ENCODE assay signal across 19 cellular contexts in genomic region chr11:74468058-74468457, GRCh38. TPM values are rescaled to one million over a fixed set of nuclear protein-coding genes. Genes with fewer than 3 reads are reported as not detected.
DNase-seq lines count a peak whose midpoint lies in the region; ATAC-seq, FAIRE-seq and TF ChIP-seq lines count a peak whose summit lies in the region.
"Had no signal": no experiment of that assay in that cellular context is flagged by ENCODE, and none has a peak within 500 bp of the region (broad histone marks: within the 10 kb centered on the region; RNA-seq: fewer than 3 reads in every experiment).

No MANE protein-coding gene starts in this region.

- H3K4me2 ChIP-seq in GM23338 = peak overlapping the region; percentile 84
- H3K4me2 ChIP-seq in astrocyte (ENCODE audit: low read length) = peak overlapping the region; percentile 88

- no peaks in the 10 kb centered on the region for H3F3A ChIP-seq in GM23338 (replicated peaks; ENCODE audit: low read depth)

- H3K4me1 ChIP-seq in GM23338 (ENCODE audit: insufficient read depth) (peaks cover 13% of the 10 kb centered on the region), astrocyte (ENCODE audit: insufficient read depth, low read length) (peaks cover 11% of the 10 kb centered on the region), lower lobe of right lung (peaks cover 40% of the 10 kb centered on the region), psoas muscle (peaks cover 14% of the 10 kb centered on the region), SJCRH30 (no peaks in the 10 kb centered on the region)

- H3K9me3 Mint-ChIP-seq in GM23338 = no peaks in the 10 kb centered on the region
- H3K9me3 Mint-ChIP-seq in astrocyte (ENCODE audit: unreplicated experiment) = peaks cover 3% of the 10 kb centered on the region
- H3K9me3 Mint-ChIP-seq: natural killer cell had no signal

- intact Hi-C loops in lower lobe of right lung (cut with DNase I) = no loop called here
- intact Hi-C loops in psoas muscle (cut with DNase I) = no loop called here

- H3K4me1 Mint-ChIP-seq in GM23338 (peaks cover 18% of the 10 kb centered on the region), astrocyte (ENCODE audit: low read depth, unreplicated experiment) (no peaks in the 10 kb centered on the region)
- H3K4me1 Mint-ChIP-seq: natural killer cell had no signal

- H3K9me3 ChIP-seq in astrocyte (ENCODE audit: insufficient read depth, low read depth, low read length) (no peaks in the 10 kb centered on the region), lower lobe of right lung (no peaks in the 10 kb centered on the region), psoas muscle (no peaks in the 10 kb centered on the region), SJCRH30 (replicated peaks) (no peaks in the 10 kb centered on the region; the same call in 1 of the 2 replicates)

- H3K27ac ChIP-seq in GM23338 (ENCODE audit: low read depth) (no peak overlapping the region), astrocyte (ENCODE audit: low read depth, low read length) (no peak overlapping the region), lower lobe of right lung (peak overlapping the region; percentile 82), psoas muscle (peak overlapping the region; percentile 50), SJCRH30 (no peak overlapping the region)
- H3K27ac ChIP-seq: epithelial cell of prostate, GM23248 had no signal

- 76 to 85% (median 80%) methylated on average over 4 of the region's 4 CpGs for WGBS in psoas muscle, 3 donors

- peaks cover 11% of the 10 kb centered on the region for H3K27me3 Mint-ChIP-seq in GM23338 (ENCODE audit: insufficient read depth, low read depth, poor library complexity)
- peaks cover 46% of the 10 kb centered on the region for H3K27me3 Mint-ChIP-seq in astrocyte (ENCODE audit: low read depth, unreplicated experiment)

- DNase-seq in GM23338 (ENCODE audit: low spot score) (peak; percentile 8), astrocyte (ENCODE audit: low read depth) (no peak), lower lobe of right lung (no peak), psoas muscle (no peak), DMS53 treated with DMSO at 0.1 percent for 48 hours (lab: John Stamatoyannopoulos, UW; ENCODE audit: unreplicated experiment) (no peak), SJCRH30 (no peak), A172 (ENCODE audit: low spot score) (no peak), LoVo (ENCODE audit: low spot score) (no peak)
- DNase-seq: AML-193; central memory CD4-positive, alpha-beta T cell; DMS153; natural killer cell; NCI-H1105 treated with DMSO at 0.1 percent for 48 hours; NCI-H2171; NCI-H82 had no signal

- ATAC-seq in GM23338 (peak; percentile 8), lower lobe of right lung (no peak), psoas muscle (peak in 1 of 4 donors; percentile 22)
- ATAC-seq: activated CD4-positive, CD25-positive, alpha-beta regulatory T cell treated with anti-CD3 and anti-CD28 coated beads, Interleukin-2, amount 50 U/mL, for 24 hours; natural killer cell had no signal

- peaks cover 11% of the 10 kb centered on the region; the same call in 1 of the 2 replicates for H3K27me3 ChIP-seq in GM23338 (ENCODE audit: insufficient read depth)
- H3K27me3 ChIP-seq in astrocyte (ENCODE audit: insufficient read depth, low read length) = no peaks in the 10 kb centered on the region
- no peaks in the 10 kb centered on the region for H3K27me3 ChIP-seq in lower lobe of right lung (ENCODE audit: low read depth)
- no peaks in the 10 kb centered on the region for H3K27me3 ChIP-seq in psoas muscle (ENCODE audit: insufficient read depth in 3 of 3, low read length in 2 of 3)
- no peaks in the 10 kb centered on the region for H3K27me3 ChIP-seq in SJCRH30

- H3K9ac ChIP-seq in astrocyte (ENCODE audit: low read length) = peak overlapping the region; percentile 71
- H3K9ac ChIP-seq: GM23248 had no signal

- H3K36me3 ChIP-seq in GM23338 (ENCODE audit: insufficient read depth) = no peaks in the 10 kb centered on the region
- H3K36me3 ChIP-seq in astrocyte (ENCODE audit: insufficient read depth, low read length) = no peaks in the 10 kb centered on the region
- no peaks in the 10 kb centered on the region for H3K36me3 ChIP-seq in lower lobe of right lung
- H3K36me3 ChIP-seq in psoas muscle (ENCODE audit: insufficient read depth in 1 of 2, low read depth in 1 of 2) = no peaks in the 10 kb centered on the region
- H3K36me3 ChIP-seq in SJCRH30 = no peaks in the 10 kb centered on the region

- no peaks in the 10 kb centered on the region for H3K36me3 Mint-ChIP-seq in GM23338 (ENCODE audit: low read depth)
- no peaks in the 10 kb centered on the region for H3K36me3 Mint-ChIP-seq in astrocyte (ENCODE audit: low read depth, unreplicated experiment)
- H3K36me3 Mint-ChIP-seq: natural killer cell had no signal

- peaks cover 25% of the 10 kb centered on the region for H3K9me2 ChIP-seq in GM23338 (ENCODE audit: insufficient read depth)

- H3K4me3 Mint-ChIP-seq in GM23338 (peak overlapping the region; percentile 68), astrocyte (ENCODE audit: unreplicated experiment) (no peak overlapping the region)
- H3K4me3 Mint-ChIP-seq: natural killer cell had no signal

- H3K79me2 ChIP-seq in GM23338 (replicated peaks; ENCODE audit: insufficient read depth) = no peaks in the 10 kb centered on the region
- no peaks in the 10 kb centered on the region for H3K79me2 ChIP-seq in astrocyte (ENCODE audit: insufficient read depth, low read length)

- H3K4me3 ChIP-seq in GM23338 (peak overlapping the region; percentile 72; the same call in 1 of the 2 replicates), astrocyte (ENCODE audit: insufficient read depth, low read depth, low read length) (no peak overlapping the region), lower lobe of right lung (peak overlapping the region; percentile 71), psoas muscle (no peak overlapping the region), SJCRH30 (no peak overlapping the region)

- H4K20me1 ChIP-seq in GM23338 (replicated peaks; ENCODE audit: insufficient read depth) = no peaks in the 10 kb centered on the region
- no peaks in the 10 kb centered on the region for H4K20me1 ChIP-seq in astrocyte (ENCODE audit: insufficient read depth, low read length)

- FAIRE-seq in astrocyte (lab: Jason Lieb, UNC) = no peak

- H2AFZ ChIP-seq in GM23338 (peak overlapping the region; percentile 97), astrocyte (ENCODE audit: low read depth, low read length) (peak overlapping the region; percentile 91)

- no peak for TF ChIP-seq CTCF in GM23338 (conservative IDR thresholded peaks at IDR 0.05; ENCODE audit: low read depth in 2 of 2)
- TF ChIP-seq CTCF in astrocyte (IDR thresholded peaks at IDR 0.05; ENCODE audit: insufficient read depth, low read depth, low read length) = no peak
- no peak for TF ChIP-seq CTCF in lower lobe of right lung (IDR thresholded peaks at IDR 0.05)
- no peak for TF ChIP-seq CTCF in psoas muscle (IDR thresholded peaks at IDR 0.05)

- H3K27ac Mint-ChIP-seq in GM23338 = peak overlapping the region; percentile 24; the same call in 1 of the 2 replicates
- H3K27ac Mint-ChIP-seq in astrocyte (ENCODE audit: unreplicated experiment) = no peak overlapping the region
- H3K27ac Mint-ChIP-seq: natural killer cell had no signal

TF ChIP-seq in GM23338, 12 proteins besides CTCF, POLR2A, EP300 and RAD21 (continues in another document):
- no peak for TF ChIP-seq POLR2AphosphoS5 (IDR thresholded peaks at IDR 0.05; ENCODE audit: low read depth)
- TF ChIP-seq EZH2phosphoT487 (IDR thresholded peaks at IDR 0.05; ENCODE audit: unreplicated experiment) = no peak
- no peak for TF ChIP-seq EZH2 (IDR thresholded peaks at IDR 0.05; ENCODE audit: low read depth, unreplicated experiment)
- no peak for TF ChIP-seq ZNF331 (CRISPR knock-in tag; IDR thresholded peaks at IDR 0.05; ENCODE audit: low read depth)
- TF ChIP-seq CREB1 (CRISPR knock-in tag; IDR thresholded peaks at IDR 0.05; ENCODE audit: low read depth) = no peak
- TF ChIP-seq ETS1 (IDR thresholded peaks at IDR 0.05) = no peak
- no peak for TF ChIP-seq STAT1 (IDR thresholded peaks at IDR 0.05; ENCODE audit: unreplicated experiment)
- no peak for TF ChIP-seq JUNB (IDR thresholded peaks at IDR 0.05; ENCODE audit: unreplicated experiment)

RNA-seq across cellular contexts. Expression of gene KCNE3, which starts 0.7 kb away (rescaled TPM):
- total RNA-seq in GM23338 (2014; rRNA removed; shearing (Covaris generic)) = 4.3 and 10.6 TPM in 2 replicates
- 2.3 and 2.4 TPM in 2 replicates for polyA plus RNA-seq in GM23338 (2016; fragmentation: Nextera tagmentation; extraction: Ambion mirVana)
- total RNA-seq in astrocyte = 0.31 and 0.59 TPM in 2 replicates
- total RNA-seq in lower lobe of right lung = 34.9 TPM
- total RNA-seq in psoas muscle = 1 to 10 TPM; 1.0 to 3.3 (median 1.4) TPM
- under 1 TPM; 0.21 to 0.80 (median 0.72) TPM for polyA plus RNA-seq in psoas muscle
- total RNA-seq in SJCRH30 (2014; rRNA removed; shearing (Covaris generic)) = not detected in 2 replicates
- total RNA-seq in A172 (2014; rRNA removed; shearing (Covaris generic)) = not detected in 2 replicates
- total RNA-seq: T-helper 1 cell treated with Interleukin-12 subunit alpha and Interleukin-12 subunit beta and Interleukin-4 antibody, amounts not matched to agents 30 ng/mL and 1 ng/mL, for 36 hours had no signal

RNA-seq across cellular contexts. Expression of gene LIPT2, which starts 25.5 kb away (rescaled TPM):
- 16.9 and 19.5 TPM in 2 replicates for total RNA-seq in GM23338 (2014; rRNA removed; shearing (Covaris generic))
- polyA plus RNA-seq in GM23338 (2016; fragmentation: Nextera tagmentation; extraction: Ambion mirVana) (5.9 and 8.2 TPM in 2 replicates), psoas muscle (1 to 10 TPM in 2 of 3 donors, under 1 TPM in 1; 0.94 to 4.5 (median 2.1) TPM)
- total RNA-seq in astrocyte (2.0 and 3.5 TPM in 2 replicates), lower lobe of right lung (2.7 TPM), psoas muscle (1 to 10 TPM; 4.0 to 5.4 (median 4.4) TPM)
- total RNA-seq in SJCRH30 (2014; rRNA removed; shearing (Covaris generic)) = 2.6 and 5.1 TPM in 2 replicates
- 8.3 and 8.8 TPM in 2 replicates for total RNA-seq in A172 (2014; rRNA removed; shearing (Covaris generic))

Comparison
In these comparisons a context has a peak if more than half of its experiments do, and no peak if none do; other contexts are left out.
1. H3K27ac ChIP-seq: peak in lower lobe of right lung (single experiment) and psoas muscle (single experiment); none in GM23338 (single experiment), astrocyte (single experiment) and SJCRH30 (single experiment).
2. H3K4me3 ChIP-seq: peak in GM23338 (single experiment) and lower lobe of right lung (single experiment); none in astrocyte (single experiment), psoas muscle (single experiment) and SJCRH30 (single experiment).